ENCODE assay signal across 8 cellular contexts in the genomic region with DNA sequence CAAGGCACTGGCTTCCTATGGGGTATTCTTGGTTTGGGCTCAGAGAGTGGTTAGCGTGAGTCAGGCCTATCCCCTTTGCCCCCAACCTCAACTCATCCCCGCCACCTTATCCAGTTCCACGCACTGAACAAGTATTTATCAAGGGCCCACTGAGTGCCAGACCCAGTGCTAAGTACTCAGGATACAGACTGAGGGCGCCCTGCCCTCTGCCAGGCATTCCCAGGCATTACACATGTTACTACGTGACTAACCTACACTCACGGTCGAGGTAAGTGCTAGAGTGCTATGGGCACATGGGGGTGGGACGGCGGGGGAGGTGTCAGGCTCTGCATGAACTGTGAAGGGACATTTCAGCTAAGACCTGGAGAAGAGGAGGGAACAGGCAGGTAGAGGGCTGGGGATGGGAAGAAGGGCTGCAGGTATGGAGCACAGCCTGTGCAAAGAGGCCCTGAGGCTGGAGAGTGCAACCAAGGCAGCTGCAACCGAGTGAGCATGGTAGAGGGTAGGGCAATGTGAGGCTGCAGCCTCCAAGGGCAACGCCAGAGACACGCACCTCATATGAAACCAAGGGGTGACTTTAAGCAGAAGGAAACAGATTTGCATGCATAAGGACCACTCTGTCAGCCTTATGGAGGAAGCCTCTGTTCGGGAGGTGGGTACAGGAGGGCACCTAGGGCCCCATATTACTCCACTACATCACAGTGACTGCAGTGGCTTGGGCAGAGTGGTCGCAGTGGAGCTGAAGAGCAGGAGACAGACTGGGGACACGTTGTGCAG. TPM values are rescaled to one million over a fixed set of nuclear protein-coding genes. Genes with fewer than 3 reads are reported as not detected.
DNase-seq lines count a peak whose midpoint lies in the region; ATAC-seq and TF ChIP-seq lines count a peak whose summit lies in the region.

No MANE protein-coding gene starts in this region.

- no peaks in the 10 kb centered on the region for H3K9me3 Mint-ChIP-seq in CD4-positive, alpha-beta T cell

- H3K4me1 ChIP-seq in BE2C (peaks cover 9% of the 10 kb centered on the region), PC-9 (replicated peaks; ENCODE audit: insufficient read depth) (no peaks in the 10 kb centered on the region)

- no peaks in the 10 kb centered on the region for H3K27me3 Mint-ChIP-seq in CD4-positive, alpha-beta T cell

- no peaks in the 10 kb centered on the region for H4K20me1 ChIP-seq in PC-9 (ENCODE audit: insufficient read depth)

- POLR2A ChIA-PET in PC-9 (lab: Charles Lee; ENCODE audit: unreplicated experiment) = interaction anchor here (0.6 kb wide), 1 partner anchor 12 kb away, joined by 14 read pairs; no protein-coding TSS in a partner anchor
- POLR2A ChIA-PET in CD4-positive, alpha-beta T cell (lab: Charles Lee) = no interaction called here

- TF ChIP-seq CTCF in BE2C (IDR thresholded peaks at IDR 0.05; ENCODE audit: low read depth, low read length) (peak; percentile 64), PC-9 (conservative IDR thresholded peaks at IDR 0.05) (peak; percentile 54), fibroblast of pulmonary artery (IDR thresholded peaks at IDR 0.05; ENCODE audit: low read length, missing control alignments) (peak; percentile 41)
- TF ChIP-seq CTCF in CD4-positive, alpha-beta T cell (IDR thresholded peaks at IDR 0.05) = no peak

- ATAC-seq in GM18909 (IDR thresholded peaks at IDR 0.05; ENCODE audit: poor library complexity, unreplicated experiment) = peak; percentile 72
- no peak for ATAC-seq in GM21367 (IDR thresholded peaks at IDR 0.05; ENCODE audit: unreplicated experiment)
- no peak for ATAC-seq in HG02571 (IDR thresholded peaks at IDR 0.05; ENCODE audit: unreplicated experiment)
- no peak for ATAC-seq in CD4-positive, alpha-beta T cell (ENCODE audit: poor library complexity)

- no peaks in the 10 kb centered on the region for H3K79me2 ChIP-seq in PC-9 (ENCODE audit: low read depth)

- H3K36me3 ChIP-seq in BE2C (no peaks in the 10 kb centered on the region), PC-9 (ENCODE audit: low read depth) (no peaks in the 10 kb centered on the region)

- peaks cover under 1% of the 10 kb centered on the region for H3K4me1 Mint-ChIP-seq in CD4-positive, alpha-beta T cell (ENCODE audit: low read depth)

- H3K4me3 ChIP-seq in BE2C (ENCODE audit: low read depth, low read length) = no peak overlapping the region
- H3K4me3 ChIP-seq in PC-9 = no peak overlapping the region
- no peak overlapping the region for H3K4me3 ChIP-seq in fibroblast of pulmonary artery (replicated peaks; ENCODE audit: low read depth, low read length)

- H3K4me2 ChIP-seq in PC-9 = no peak overlapping the region

- H3K9me2 ChIP-seq in PC-9 (ENCODE audit: insufficient read depth) = no peaks in the 10 kb centered on the region

- H3K27ac Mint-ChIP-seq in CD4-positive, alpha-beta T cell = no peak overlapping the region

- H3K27ac ChIP-seq in PC-9 = no peak overlapping the region
- no peak overlapping the region for H3K27ac ChIP-seq in CD4-positive, alpha-beta T cell (ENCODE audit: low read depth, low read length)

- H3K27me3 ChIP-seq in BE2C (no peaks in the 10 kb centered on the region), PC-9 (ENCODE audit: insufficient read depth, low read depth) (no peaks in the 10 kb centered on the region)
- no peaks in the 10 kb centered on the region for H3K27me3 ChIP-seq in CD4-positive, alpha-beta T cell (ENCODE audit: control insufficient read depth, insufficient read depth, low read length)

- no peak overlapping the region for H3K4me3 Mint-ChIP-seq in CD4-positive, alpha-beta T cell

- no TSS peak for BruUV-seq in PC-9 (replicated peaks; lab: Mats Ljungman, UMichigan)

- DNase-seq in BE2C = peak; percentile 57
- no peak for DNase-seq in PC-9
- DNase-seq in fibroblast of pulmonary artery (ENCODE audit: low read depth) = peak; percentile 36
- no peak for DNase-seq in head of caudate nucleus
- DNase-seq in CD4-positive, alpha-beta T cell = no peak

- intact Hi-C loops in PC-9 (cut with micrococcal nuclease; ENCODE audit: unreplicated experiment) (no loop called here), head of caudate nucleus (cut with DNase I) (no loop called here)
- intact Hi-C loops in CD4-positive, alpha-beta T cell (cut with DNase I, micrococcal nuclease) = no loop called here

- H3K36me3 Mint-ChIP-seq in CD4-positive, alpha-beta T cell (ENCODE audit: low read depth) = peaks cover 14% of the 10 kb centered on the region

- H2AFZ ChIP-seq in PC-9 = no peak overlapping the region

- CTCF ChIA-PET in PC-9 (lab: Charles Lee) = no interaction called here
- CTCF ChIA-PET in CD4-positive, alpha-beta T cell (lab: Charles Lee) = interaction anchor here (1.2 to 1.3 kb wide), 3 partner anchors 17 to 348 kb away, joined by 3 to 5 read pairs (median 4); no protein-coding TSS in a partner anchor

- H3K9me3 ChIP-seq in BE2C (no peaks in the 10 kb centered on the region), PC-9 (ENCODE audit: insufficient read depth, low read depth) (no peaks in the 10 kb centered on the region)
- no peaks in the 10 kb centered on the region for H3K9me3 ChIP-seq in CD4-positive, alpha-beta T cell (ENCODE audit: control insufficient read depth, low read length)

- no peaks in the 10 kb centered on the region for H3F3A ChIP-seq in PC-9 (ENCODE audit: insufficient read depth, low read depth)

RNA-seq across cellular contexts. Expression of a gene that starts 22.5 kb away (rescaled TPM):
- 11.0 TPM for polyA plus RNA-seq in BE2C (2012; ENCODE audit: insufficient read depth, insufficient read length, low read depth)
- 6.9 and 11.9 TPM in 2 replicates for total RNA-seq in PC-9 (2021)
- 10 to 100 TPM in 1 of 2 experiments, 1 to 10 TPM in 1; 10.0 to 14.8 TPM for total RNA-seq in CD4-positive, alpha-beta T cell

Comparison
In these comparisons a context has a peak if more than half of its experiments do, and no peak if none do; other contexts are left out.
1. DNase-seq: peak in BE2C (single experiment) and fibroblast of pulmonary artery (single experiment); none in PC-9 (0 of 2), head of caudate nucleus (0 of 42) and CD4-positive, alpha-beta T cell (0 of 10).